In the genomic region with DNA sequence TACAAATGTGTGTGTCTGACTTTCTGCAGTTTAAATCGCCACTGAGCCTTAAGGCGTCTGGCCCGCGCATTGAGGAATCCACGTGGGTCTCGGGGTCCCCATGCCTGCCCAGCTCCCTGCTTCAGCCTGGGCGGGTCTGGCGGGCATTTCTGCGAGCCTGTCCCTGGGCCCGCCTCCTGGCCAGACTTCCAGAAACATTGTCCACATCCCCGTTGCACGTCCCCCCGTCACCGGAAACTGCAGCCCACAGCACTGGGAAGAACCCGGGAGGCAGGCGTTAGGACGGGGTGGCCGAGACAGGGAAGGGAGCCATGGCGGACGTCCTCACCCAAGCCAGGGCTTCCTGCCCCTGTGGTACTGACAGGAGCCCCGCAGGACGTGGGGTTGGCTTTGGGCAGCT, we compare ENCODE assay signal across 12 cellular contexts.
"Had no signal": no experiment of that assay in that cellular context is flagged by ENCODE, and none has a peak within 500 bp of the region (broad histone marks: within the 10 kb centered on the region; RNA-seq: fewer than 3 reads in every experiment).

No MANE protein-coding gene starts in this region.

- H3K9me3 ChIP-seq: colonic mucosa, mucosa of descending colon, pancreas, thyroid gland had no signal

- H3K4me3 ChIP-seq: cardiac muscle cell, colonic mucosa, mucosa of descending colon, pancreas, thyroid gland had no signal

- ATAC-seq: mucosa of descending colon, pancreas had no signal

- H3K36me3 ChIP-seq: cardiac muscle cell, colonic mucosa, pancreas, thyroid gland had no signal

- H3K27me3 ChIP-seq: cardiac muscle cell, colonic mucosa, pancreas, thyroid gland had no signal

- H3K4me1 ChIP-seq: colonic mucosa, pancreas, thyroid gland had no signal

- DNase-seq: activated naive CD4-positive, alpha-beta T cell treated with Interleukin-2 at 50 U/mL for 16 hours; amygdala; colonic mucosa; foreskin melanocyte; hypothalamus; mucosa of descending colon; naive B cell; pancreas; T-helper 1 cell; T-helper 9 cell; thyroid gland had no signal

- H3K27ac ChIP-seq: cardiac muscle cell, colonic mucosa, pancreas, thyroid gland had no signal
